ENCODE assay signal across 26 cellular contexts in the genomic region with DNA sequence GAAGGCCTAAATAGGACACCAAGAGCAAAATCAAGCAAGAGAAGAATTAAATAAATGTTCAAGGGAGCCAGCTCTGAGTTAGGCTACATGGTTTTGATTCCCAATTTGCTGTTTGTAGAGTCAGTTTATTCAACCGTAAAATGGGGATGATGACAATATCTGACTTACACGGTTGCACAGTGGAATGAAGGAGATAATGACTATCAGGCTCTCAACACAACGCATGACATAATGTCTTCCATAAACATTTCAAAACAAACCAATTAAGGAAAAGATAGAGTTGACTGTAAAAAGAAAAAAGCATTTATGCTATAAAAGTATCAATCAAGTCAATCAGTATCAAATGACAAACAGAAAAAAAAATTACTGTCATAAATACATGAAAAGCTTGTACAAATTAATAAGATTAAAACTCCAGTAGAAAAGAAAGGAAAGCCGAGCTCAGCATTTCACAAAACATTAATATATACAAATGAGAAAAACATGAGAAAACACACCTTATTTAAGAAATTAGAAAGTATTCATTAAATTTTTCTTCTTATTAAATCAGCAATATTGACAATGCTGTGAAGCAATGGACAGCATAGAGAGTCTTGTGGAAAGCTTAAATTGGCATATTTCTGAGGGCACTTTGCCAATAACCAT.
DNase-seq lines count a peak whose midpoint lies in the region; FAIRE-seq and TF ChIP-seq lines count a peak whose summit lies in the region.
"Had no signal": no experiment of that assay in that cellular context is flagged by ENCODE, and none has a peak within 500 bp of the region (broad histone marks: within the 10 kb centered on the region; RNA-seq: fewer than 3 reads in every experiment).

No MANE protein-coding gene starts in this region.

- H3K4me1 ChIP-seq in breast epithelium (no peaks in the 10 kb centered on the region), hepatocyte (ENCODE audit: insufficient read depth) (peaks cover 27% of the 10 kb centered on the region), smooth muscle cell (ENCODE audit: low read depth) (peaks cover 7% of the 10 kb centered on the region)

- H3K9me3 ChIP-seq in breast epithelium (no peaks in the 10 kb centered on the region), hepatocyte (ENCODE audit: low read depth) (no peaks in the 10 kb centered on the region), smooth muscle cell (replicated peaks; ENCODE audit: low read depth) (no peaks in the 10 kb centered on the region)
- H3K9me3 ChIP-seq: ovary had no signal

- peaks cover 4% of the 10 kb centered on the region for H3F3A ChIP-seq in smooth muscle cell (ENCODE audit: low read depth)

- H3K36me3 ChIP-seq in breast epithelium: no peaks in the 10 kb centered on the region
- H3K36me3 ChIP-seq in hepatocyte (replicated peaks; ENCODE audit: insufficient read depth, low read depth): no peaks in the 10 kb centered on the region
- H3K36me3 ChIP-seq in smooth muscle cell (ENCODE audit: low read depth): no peaks in the 10 kb centered on the region
- H3K36me3 ChIP-seq: brain microvascular endothelial cell, ovary had no signal

- peak overlapping the region; percentile 25 for H3K27ac Mint-ChIP-seq in MCF 10A (ENCODE audit: low read depth, unreplicated experiment)
- H3K27ac Mint-ChIP-seq: activated CD4-positive, alpha-beta memory T cell treated with anti-CD3 and anti-CD28 coated beads, Interleukin-2, amount 10 ng/mL, durations not matched to agents 7 days and 5 days; endodermal cell; stimulated activated effector memory CD8-positive, alpha-beta T cell treated with anti-CD3 and anti-CD28 coated beads, Interleukin-12 subunit alpha, Interleukin-12 subunit beta, amount 100 ng/mL, for 72 hours had no signal

- intact Hi-C loops in MCF 10A (cut with micrococcal nuclease): loop anchor here (5.0 kb wide), 1 partner anchor 165 kb away; no protein-coding TSS in a partner anchor
- intact Hi-C loops in breast epithelium (cut with DNase I; ENCODE audit: low total_unique reads): no loop called here

- no peak for DNase-seq in MCF 10A (ENCODE audit: unreplicated experiment)
- no peak for DNase-seq in breast epithelium (ENCODE audit: low spot score in 2 of 2)
- no peak for DNase-seq in RCC 7860 (ENCODE audit: low spot score)
- no peak for DNase-seq in hepatocyte (ENCODE audit: low spot score)
- no peak for DNase-seq in smooth muscle cell (lab: John Stamatoyannopoulos, UW; ENCODE audit: unreplicated experiment)
- no peak for DNase-seq in mesenteric fat pad (ENCODE audit: low spot score)
- DNase-seq in NOMO-1 treated with dmso at 0.1 percent for 144 hours (lab: John Stamatoyannopoulos, UW; ENCODE audit: unreplicated experiment): no peak
- DNase-seq in GM12892 (ENCODE audit: insufficient read length): no peak
- DNase-seq: activated CD4-positive, alpha-beta memory T cell treated with anti-CD3 and anti-CD28 coated beads, Interleukin-2, amount 10 ng/mL, durations not matched to agents 7 days and 5 days; activated effector memory CD4-positive, alpha-beta T cell treated with anti-CD3 and anti-CD28 coated beads, Interleukin-2, amount 50 U/mL, for 16 hours; brain microvascular endothelial cell; Calu3; endodermal cell; glutamatergic neuron; MV-4-11; naive thymus-derived CD8-positive, alpha-beta T cell; NCI-H2107; NCI-H524; ovary; SW 1271 had no signal

- H3K27me3 Mint-ChIP-seq in MCF 10A (ENCODE audit: insufficient read depth, unreplicated experiment): no peaks in the 10 kb centered on the region
- H3K27me3 Mint-ChIP-seq: activated CD4-positive, alpha-beta memory T cell treated with anti-CD3 and anti-CD28 coated beads, Interleukin-2, amount 10 ng/mL, durations not matched to agents 7 days and 5 days; naive thymus-derived CD8-positive, alpha-beta T cell had no signal

- CTCF ChIA-PET in MCF 10A (lab: Yijun Ruan, JAX): interaction anchor here (0.6 to 1.1 kb wide), 3 partner anchors 9 to 1047 kb away, joined by 3 read pairs; no protein-coding TSS in a partner anchor

- H3K27ac ChIP-seq in breast epithelium: no peak overlapping the region
- H3K27ac ChIP-seq in hepatocyte: peak overlapping the region; percentile 5
- H3K27ac ChIP-seq in smooth muscle cell (ENCODE audit: low read depth): peak overlapping the region; percentile 60
- H3K27ac ChIP-seq: BLaER1 treated with 17β-estradiol and CSF1 and Interleukin-3, amounts not matched to agents 10 nM and 100 nM; brain microvascular endothelial cell; KMS-11 had no signal

- H3K36me3 Mint-ChIP-seq in MCF 10A (ENCODE audit: insufficient read depth, unreplicated experiment): peaks cover 7% of the 10 kb centered on the region
- H3K36me3 Mint-ChIP-seq: mesothelial cell of epicardium; stimulated activated effector memory CD8-positive, alpha-beta T cell treated with anti-CD3 and anti-CD28 coated beads, Interleukin-12 subunit alpha, Interleukin-12 subunit beta, amount 100 ng/mL, for 72 hours had no signal

- H3K4me3 Mint-ChIP-seq in MCF 10A (ENCODE audit: unreplicated experiment): no peak overlapping the region
- H3K4me3 Mint-ChIP-seq: activated CD4-positive, alpha-beta memory T cell treated with anti-CD3 and anti-CD28 coated beads, Interleukin-2, amount 10 ng/mL, durations not matched to agents 7 days and 5 days; endodermal cell; mesothelial cell of epicardium; naive thymus-derived CD8-positive, alpha-beta T cell; stimulated activated effector memory CD8-positive, alpha-beta T cell treated with anti-CD3 and anti-CD28 coated beads, Interleukin-12 subunit alpha, Interleukin-12 subunit beta, amount 100 ng/mL, for 72 hours had no signal

- H3K27me3 ChIP-seq in breast epithelium: no peaks in the 10 kb centered on the region
- no peaks in the 10 kb centered on the region for H3K27me3 ChIP-seq in hepatocyte
- H3K27me3 ChIP-seq in smooth muscle cell (ENCODE audit: low read depth): no peaks in the 10 kb centered on the region
- H3K27me3 ChIP-seq: BLaER1 treated with 17β-estradiol and CSF1 and Interleukin-3, amounts not matched to agents 10 nM and 100 nM; brain microvascular endothelial cell; ovary had no signal

- BruUV-seq in MCF 10A (replicated peaks; lab: Mats Ljungman, UMichigan): no TSS peak

- H3K4me1 Mint-ChIP-seq in MCF 10A (ENCODE audit: insufficient read depth, unreplicated experiment): peaks cover 17% of the 10 kb centered on the region
- H3K4me1 Mint-ChIP-seq: activated CD4-positive, alpha-beta memory T cell treated with anti-CD3 and anti-CD28 coated beads, Interleukin-2, amount 10 ng/mL, durations not matched to agents 7 days and 5 days; endodermal cell; stimulated activated effector memory CD8-positive, alpha-beta T cell treated with anti-CD3 and anti-CD28 coated beads, Interleukin-12 subunit alpha, Interleukin-12 subunit beta, amount 100 ng/mL, for 72 hours had no signal

- no peak overlapping the region for H3K9ac ChIP-seq in smooth muscle cell (ENCODE audit: low read depth)
- H3K9ac ChIP-seq: BLaER1 treated with 17β-estradiol and CSF1 and Interleukin-3, amounts not matched to agents 10 nM and 100 nM; KMS-11 had no signal

- TF ChIP-seq POLR2A in breast epithelium (IDR thresholded peaks at IDR 0.05): no peak
- no peak for TF ChIP-seq POLR2A in GM12892 (IDR thresholded peaks at IDR 0.05; ENCODE audit: low read depth, low read length)

- H3K4me2 ChIP-seq in hepatocyte: no peak overlapping the region
- peak overlapping the region; percentile 49 for H3K4me2 ChIP-seq in smooth muscle cell
- H3K4me2 ChIP-seq: BLaER1 treated with 17β-estradiol and CSF1 and Interleukin-3, amounts not matched to agents 10 nM and 100 nM; KMS-11 had no signal

- H3K4me3 ChIP-seq in breast epithelium (no peak overlapping the region), hepatocyte (no peak overlapping the region), smooth muscle cell (no peak overlapping the region)
- H3K4me3 ChIP-seq: BLaER1 treated with 17β-estradiol and CSF1 and Interleukin-3, amounts not matched to agents 10 nM and 100 nM; coronary artery; ovary had no signal

- 61% methylated on average over 4 of the region's 4 CpGs for WGBS in hepatocyte (ENCODE audit: low lambda C conversion rate, missing lambda C conversion rate)
- 57% methylated on average over 4 of the region's 4 CpGs for WGBS in smooth muscle cell (ENCODE audit: low lambda C conversion rate)

- TF ChIP-seq CTCF in MCF 10A (IDR thresholded peaks at IDR 0.05; ENCODE audit: unreplicated experiment) (no peak), breast epithelium (IDR thresholded peaks at IDR 0.05) (no peak), hepatocyte (IDR thresholded peaks at IDR 0.05; ENCODE audit: poor library complexity) (no peak), smooth muscle cell (IDR thresholded peaks at IDR 0.05; ENCODE audit: borderline replicate concordance, insufficient read depth, poor library complexity, severe bottlenecking) (no peak)

- H2AFZ ChIP-seq in hepatocyte (no peak overlapping the region), smooth muscle cell (ENCODE audit: low read depth) (no peak overlapping the region)

- no peaks in the 10 kb centered on the region for H3K79me2 ChIP-seq in hepatocyte
- H3K79me2 ChIP-seq in smooth muscle cell (ENCODE audit: low read depth): no peaks in the 10 kb centered on the region

- H3K9me3 Mint-ChIP-seq in MCF 10A (ENCODE audit: unreplicated experiment): no peaks in the 10 kb centered on the region
- H3K9me3 Mint-ChIP-seq: activated CD4-positive, alpha-beta memory T cell treated with anti-CD3 and anti-CD28 coated beads, Interleukin-2, amount 10 ng/mL, durations not matched to agents 7 days and 5 days; stimulated activated effector memory CD8-positive, alpha-beta T cell treated with anti-CD3 and anti-CD28 coated beads, Interleukin-12 subunit alpha, Interleukin-12 subunit beta, amount 100 ng/mL, for 72 hours had no signal

- POLR2A ChIA-PET in MCF 10A (lab: Yijun Ruan, JAX): interaction anchor here (0.6 to 1.1 kb wide), 2 partner anchors 172 to 277 kb away, joined by 3 read pairs; no protein-coding TSS in a partner anchor

- H4K20me1 ChIP-seq in hepatocyte (ENCODE audit: insufficient read depth, poor library complexity, severe bottlenecking) (no peaks in the 10 kb centered on the region), smooth muscle cell (ENCODE audit: low read depth) (no peaks in the 10 kb centered on the region)
- H4K20me1 ChIP-seq: BLaER1 treated with 17β-estradiol and CSF1 and Interleukin-3, amounts not matched to agents 10 nM and 100 nM had no signal

- peak; percentile 16 for FAIRE-seq in RCC 7860 (lab: Jason Lieb, UNC)
- no peak for FAIRE-seq in GM12892 (lab: Jason Lieb, UNC)
- FAIRE-seq: H54 had no signal

- H3K9me2 ChIP-seq in hepatocyte (replicated peaks; ENCODE audit: insufficient read depth): no peaks in the 10 kb centered on the region

Comparison
In these comparisons a context has a peak if more than half of its experiments do, and no peak if none do; other contexts are left out.
1. H3K27ac ChIP-seq: peak in hepatocyte (single experiment) and smooth muscle cell (single experiment); none in breast epithelium (0 of 2).